In genomic region chr6:152636675-152637421, GRCh38 we compare ENCODE assay signal across 8 cellular contexts. TPM values are rescaled to one million over a fixed set of nuclear protein-coding genes. Genes with fewer than 3 reads are reported as not detected.
DNase-seq lines count a peak whose midpoint lies in the region; ATAC-seq and TF ChIP-seq lines count a peak whose summit lies in the region.

SYNE1 (minus strand) TSS chr6:152637362; CDS start chr6:152628331, 9,031 bp downstream.

- H3K4me3 ChIP-seq in NT2/D1 (ENCODE audit: insufficient read length, low read depth) (peak within 1 kb of the TSS; percentile 56), kidney epithelial cell (ENCODE audit: low read depth, low read length) (peak within 1 kb of the TSS; percentile 40), smooth muscle cell (peak within 1 kb of the TSS; percentile 53)

- H3K4me1 ChIP-seq in NT2/D1 (ENCODE audit: insufficient read depth, insufficient read length) (no peaks in the 10 kb centered on the region), smooth muscle cell (ENCODE audit: low read depth) (peaks cover 4% of the 10 kb centered on the region)

- WGBS in smooth muscle cell (ENCODE audit: low lambda C conversion rate), result 2% methylated on average over 59 of the region's 78 CpGs

- peak within 1 kb of the TSS; percentile 68 for H2AFZ ChIP-seq in smooth muscle cell (ENCODE audit: low read depth)

- no peaks in the 10 kb centered on the region for H3K79me2 ChIP-seq in smooth muscle cell (ENCODE audit: low read depth)

- ATAC-seq in GM19372 (IDR thresholded peaks at IDR 0.05; ENCODE audit: low read depth, unreplicated experiment), result peak; percentile 62

- H3K9ac ChIP-seq in NT2/D1 (ENCODE audit: insufficient read length, low read depth) (peak within 1 kb of the TSS; percentile 44), smooth muscle cell (ENCODE audit: low read depth) (no peak within 1 kb of the TSS)

- H3K9me3 ChIP-seq in NT2/D1 (ENCODE audit: insufficient read depth, low read length) (no peaks in the 10 kb centered on the region), smooth muscle cell (replicated peaks; ENCODE audit: low read depth) (no peaks in the 10 kb centered on the region)

- H3K36me3 ChIP-seq in NT2/D1 (ENCODE audit: insufficient read depth, insufficient read length, low read length), result no peaks in the 10 kb centered on the region
- no peaks in the 10 kb centered on the region for H3K36me3 ChIP-seq in kidney epithelial cell (ENCODE audit: control insufficient read depth, insufficient read depth, low read length)
- no peaks in the 10 kb centered on the region for H3K36me3 ChIP-seq in smooth muscle cell (ENCODE audit: low read depth)

- peak; percentile 75 for DNase-seq in AG08396 (ENCODE audit: low spot score)
- DNase-seq in NT2/D1 (ENCODE audit: low read depth, low spot score), result no peak
- DNase-seq in cerebellar cortex (ENCODE audit: low spot score), result peak; percentile 47
- DNase-seq in kidney epithelial cell (ENCODE audit: low read depth), result no peak
- DNase-seq in smooth muscle cell (lab: John Stamatoyannopoulos, UW; ENCODE audit: unreplicated experiment), result no peak
- no peak for DNase-seq in SIG-M5 (lab: John Stamatoyannopoulos, UW)
- no peak for DNase-seq in NCI-H2029 treated with DMSO at 0.1 percent for 48 hours (lab: John Stamatoyannopoulos, UW)

- no peak for TF ChIP-seq CTCF in kidney epithelial cell (IDR thresholded peaks at IDR 0.05; ENCODE audit: insufficient read depth, low read length, poor library complexity, severe bottlenecking)
- no peak for TF ChIP-seq CTCF in smooth muscle cell (IDR thresholded peaks at IDR 0.05; ENCODE audit: borderline replicate concordance, insufficient read depth, poor library complexity, severe bottlenecking)

- H3K27me3 ChIP-seq in NT2/D1 (ENCODE audit: insufficient read depth, insufficient read length), result peaks cover 49% of the 10 kb centered on the region
- no peaks in the 10 kb centered on the region for H3K27me3 ChIP-seq in kidney epithelial cell (ENCODE audit: control insufficient read depth, insufficient read depth, low read length)
- peaks cover 56% of the 10 kb centered on the region for H3K27me3 ChIP-seq in smooth muscle cell (ENCODE audit: low read depth)

- H3K4me2 ChIP-seq in smooth muscle cell, result peak within 1 kb of the TSS; percentile 97

- H3K27ac ChIP-seq in smooth muscle cell (ENCODE audit: low read depth), result no peak within 1 kb of the TSS

- H4K20me1 ChIP-seq in smooth muscle cell (ENCODE audit: low read depth), result no peaks in the 10 kb centered on the region

- no peaks in the 10 kb centered on the region for H3F3A ChIP-seq in smooth muscle cell (ENCODE audit: low read depth)

RNA-seq across cellular contexts. Expression of gene SYNE1, which starts in this region (rescaled TPM):
- 43.1 and 67.9 TPM in 2 replicates for total RNA-seq in kidney epithelial cell
- total RNA-seq in smooth muscle cell, result 56.2 and 97.5 TPM in 2 replicates
- 18.2 and 31.3 TPM in 2 replicates for polyA plus RNA-seq in smooth muscle cell

Comparison
In these comparisons a context has a peak if more than half of its experiments do, and no peak if none do; other contexts are left out.
1. DNase-seq: peak in AG08396 (single experiment) and cerebellar cortex (single experiment); none in NT2/D1 (single experiment), kidney epithelial cell (single experiment), smooth muscle cell (single experiment), SIG-M5 (single experiment) and NCI-H2029 treated with DMSO at 0.1 percent for 48 hours (single experiment).
2. Peak in every context shown above with its lines, with median percentiles within 50 percentile points of each other: H3K4me3 ChIP-seq.